8 cellular contexts compared by ENCODE assay signal in the genomic region with DNA sequence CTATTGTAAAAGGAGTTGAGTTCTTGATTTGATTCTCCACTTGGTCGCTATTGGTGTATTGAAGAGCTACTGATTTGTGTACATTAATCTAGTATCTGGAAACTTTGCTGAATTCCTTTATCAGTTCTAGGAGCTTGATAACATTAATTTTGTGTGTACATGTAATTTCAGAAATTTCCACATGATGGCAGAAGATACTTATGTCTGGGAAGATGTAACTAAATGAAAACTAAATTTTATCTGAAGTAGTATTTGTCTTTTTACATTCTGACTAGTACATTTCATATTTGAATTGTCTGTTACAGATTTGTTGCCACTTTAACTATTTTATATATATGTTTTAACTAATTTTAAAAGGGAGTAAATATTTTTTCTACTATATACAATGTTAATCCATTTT. TPM values are rescaled to one million over a fixed set of nuclear protein-coding genes. Genes with fewer than 3 reads are reported as not detected.
DNase-seq lines count a peak whose midpoint lies in the region; ATAC-seq, FAIRE-seq and TF ChIP-seq lines count a peak whose summit lies in the region.

No MANE protein-coding gene starts in this region.

- no peak overlapping the region for H3K4me3 ChIP-seq in A673 (ENCODE audit: low read depth, low read length, poor library complexity, severe bottlenecking)
- no peak overlapping the region for H3K4me3 ChIP-seq in retinal pigment epithelial cell (ENCODE audit: low read length)

- CTCF ChIA-PET in A673 (lab: Charles Lee), result interaction anchor here (0.7 to 1.0 kb wide), 3 partner anchors 40 to 606 kb away, joined by 3 to 8 read pairs (median 5); no protein-coding TSS in a partner anchor

- BruUV-seq in A673 (replicated peaks; lab: Mats Ljungman, UMichigan), result no TSS peak

- no peaks in the 10 kb centered on the region for H3K36me3 ChIP-seq in A673 (ENCODE audit: insufficient read depth, low read length, poor library complexity, severe bottlenecking)

- no peak for ATAC-seq in activated T-cell treated with anti-CD3 and anti-CD28 coated beads, Interleukin-2, amount 50 U/mL, for 4 hours

- H3K4me1 ChIP-seq in A673 (ENCODE audit: insufficient read depth, low read length, poor library complexity, severe bottlenecking), result no peaks in the 10 kb centered on the region

- no peak overlapping the region for H3K27ac ChIP-seq in A673 (ENCODE audit: low read depth, low read length, poor library complexity, severe bottlenecking)

- peak; percentile 59 for TF ChIP-seq CTCF in A673 (conservative IDR thresholded peaks at IDR 0.05; ENCODE audit: low read depth, low read length)
- TF ChIP-seq CTCF in retinal pigment epithelial cell (conservative IDR thresholded peaks at IDR 0.05; ENCODE audit: low read depth, low read length), result peak; percentile 25

- DNase-seq in A673 (ENCODE audit: low spot score) (peak; percentile 46), GM18507 (ENCODE audit: extremely low spot score, insufficient read length, low read depth) (no peak), NCI-H748 (lab: John Stamatoyannopoulos, UW; ENCODE audit: unreplicated experiment) (peak; percentile 54), retinal pigment epithelial cell (ENCODE audit: low read depth) (no peak), cerebellum (ENCODE audit: low spot score) (no peak)
- no peak for DNase-seq in activated T-cell treated with anti-CD3 and anti-CD28 coated beads, Interleukin-2, amount 50 U/mL, for 24 hours
- DNase-seq in activated T-cell treated with anti-CD3 and anti-CD28 coated beads, Interleukin-2, amount 50 U/mL, for 4 hours, result no peak

- H3K27me3 ChIP-seq in A673 (replicated peaks; ENCODE audit: insufficient read depth, low read depth, low read length, poor library complexity), result no peaks in the 10 kb centered on the region

- H3K36me3 Mint-ChIP-seq in activated T-cell treated with anti-CD3 and anti-CD28 coated beads, Interleukin-2, amount 50 U/mL, for 24 hours (ENCODE audit: low read depth), result peaks cover 51% of the 10 kb centered on the region
- H3K36me3 Mint-ChIP-seq in activated T-cell treated with anti-CD3 and anti-CD28 coated beads, Interleukin-2, amount 50 U/mL, for 4 hours (ENCODE audit: insufficient read depth), result peaks cover 23% of the 10 kb centered on the region

- no peaks in the 10 kb centered on the region for H3K27me3 Mint-ChIP-seq in activated T-cell treated with anti-CD3 and anti-CD28 coated beads, Interleukin-2, amount 50 U/mL, for 24 hours
- no peaks in the 10 kb centered on the region for H3K27me3 Mint-ChIP-seq in activated T-cell treated with anti-CD3 and anti-CD28 coated beads, Interleukin-2, amount 50 U/mL, for 4 hours (ENCODE audit: low read depth)

- H3K9me3 Mint-ChIP-seq in activated T-cell treated with anti-CD3 and anti-CD28 coated beads, Interleukin-2, amount 50 U/mL, for 24 hours, result peaks cover 13% of the 10 kb centered on the region
- peaks cover 10% of the 10 kb centered on the region for H3K9me3 Mint-ChIP-seq in activated T-cell treated with anti-CD3 and anti-CD28 coated beads, Interleukin-2, amount 50 U/mL, for 4 hours

- intact Hi-C loops in A673 (cut with micrococcal nuclease; ENCODE audit: unreplicated experiment), result loop anchor here (5.0 kb wide), 1 partner anchor 692 kb away; no protein-coding TSS in a partner anchor

- H3K4me3 Mint-ChIP-seq in activated T-cell treated with anti-CD3 and anti-CD28 coated beads, Interleukin-2, amount 50 U/mL, for 24 hours, result no peak overlapping the region
- no peak overlapping the region for H3K4me3 Mint-ChIP-seq in activated T-cell treated with anti-CD3 and anti-CD28 coated beads, Interleukin-2, amount 50 U/mL, for 4 hours

- H3K27ac Mint-ChIP-seq in activated T-cell treated with anti-CD3 and anti-CD28 coated beads, Interleukin-2, amount 50 U/mL, for 24 hours, result no peak overlapping the region

- peaks cover 4% of the 10 kb centered on the region for H3K4me1 Mint-ChIP-seq in activated T-cell treated with anti-CD3 and anti-CD28 coated beads, Interleukin-2, amount 50 U/mL, for 24 hours (ENCODE audit: low read depth)
- no peaks in the 10 kb centered on the region for H3K4me1 Mint-ChIP-seq in activated T-cell treated with anti-CD3 and anti-CD28 coated beads, Interleukin-2, amount 50 U/mL, for 4 hours (ENCODE audit: low read depth)

- peaks cover 3% of the 10 kb centered on the region for H3K9me3 ChIP-seq in A673 (ENCODE audit: low read depth, low read length, poor library complexity, severe bottlenecking)

- peak; percentile 73 for FAIRE-seq in GM18507 (lab: Jason Lieb, UNC)
- FAIRE-seq in endometrium (lab: Jason Lieb, UNC), result peak; percentile 91

- POLR2A ChIA-PET in A673 (lab: Charles Lee; ENCODE audit: low non-redundant PET), result no interaction called here

RNA-seq across cellular contexts. Expression of a gene that starts 27.6 kb away (rescaled TPM):
- 28.0 and 29.7 TPM in 2 replicates for total RNA-seq in A673 (2021)
- 10 to 100 TPM; 36.7 to 39.8 (median 39.3) TPM for total RNA-seq in activated T-cell treated with anti-CD3 and anti-CD28 coated beads, Interleukin-2, amount 50 U/mL, for 4 hours
- total RNA-seq in cerebellum, result 13.0 TPM

Comparison
In these comparisons a context has a peak if more than half of its experiments do, and no peak if none do; other contexts are left out.
1. DNase-seq: peak in A673 (single experiment) and NCI-H748 (single experiment); none in GM18507 (single experiment), retinal pigment epithelial cell (single experiment), activated T-cell treated with anti-CD3 and anti-CD28 coated beads, Interleukin-2, amount 50 U/mL, for 24 hours (single experiment), activated T-cell treated with anti-CD3 and anti-CD28 coated beads, Interleukin-2, amount 50 U/mL, for 4 hours (single experiment) and cerebellum (single experiment).